12 cellular contexts compared by ENCODE assay signal in the genomic region with DNA sequence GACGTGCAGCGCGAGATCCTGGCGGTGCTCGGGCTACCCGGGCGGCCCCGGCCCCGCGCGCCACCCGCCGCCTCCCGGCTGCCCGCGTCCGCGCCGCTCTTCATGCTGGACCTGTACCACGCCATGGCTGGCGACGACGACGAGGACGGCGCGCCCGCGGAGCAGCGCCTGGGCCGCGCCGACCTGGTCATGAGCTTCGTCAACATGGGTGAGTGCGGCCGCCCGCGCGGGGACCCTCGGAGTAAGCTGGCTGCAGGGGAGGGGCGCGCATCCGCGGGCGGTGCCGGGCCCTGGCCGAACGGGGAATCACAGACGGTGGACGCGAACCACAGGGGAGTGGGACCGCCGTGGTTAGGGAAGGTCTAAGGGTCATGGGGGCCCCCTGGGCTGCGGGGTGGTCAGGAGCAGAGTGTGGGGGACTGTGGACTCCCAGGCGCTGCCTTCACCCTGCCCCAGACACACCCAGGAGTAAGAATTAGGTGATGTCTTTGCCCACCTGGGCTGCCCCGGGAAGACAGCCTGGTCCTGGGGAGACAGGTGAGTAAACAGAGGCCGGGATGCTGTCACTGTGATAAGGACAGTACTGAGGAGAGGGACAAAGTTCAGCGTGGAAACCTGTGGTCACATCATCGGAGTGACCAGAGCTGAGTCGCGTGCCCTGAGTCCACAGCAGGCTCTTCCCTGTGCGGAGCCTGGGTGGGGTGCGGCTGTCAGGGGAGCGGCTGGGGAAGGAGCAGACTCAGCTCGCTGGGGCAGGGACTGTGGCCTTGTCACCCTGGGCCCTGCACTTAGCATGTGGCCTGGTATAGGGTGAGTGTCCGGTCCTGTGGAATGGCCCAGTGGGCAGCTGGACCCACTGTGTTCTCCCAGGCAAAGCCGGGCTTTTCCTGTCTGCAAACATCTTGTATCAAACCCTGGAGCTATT. TPM values are rescaled to one million over a fixed set of nuclear protein-coding genes. Genes with fewer than 3 reads are reported as not detected.
DNase-seq lines count a peak whose midpoint lies in the region; ATAC-seq, FAIRE-seq and TF ChIP-seq lines count a peak whose summit lies in the region.
"Not testable (repeated sequence)": the region's sequence is repeated elsewhere in the genome, so short reads cannot be mapped to it uniquely, and the experiment has no call there.
"Had no signal": no experiment of that assay in that cellular context is flagged by ENCODE, and none has a peak within 500 bp of the region (broad histone marks: within the 10 kb centered on the region; RNA-seq: fewer than 3 reads in every experiment).

No MANE protein-coding gene starts in this region.

- not testable (repeated sequence) for H4K20me1 ChIP-seq in H1 (replicated peaks in 1 of 2; ENCODE audit: control insufficient read depth in 1 of 2, insufficient read depth in 2 of 2, low read length in 2 of 2)

- H4K5ac ChIP-seq in H1 (ENCODE audit: insufficient read length, low read depth, low read length) = not testable (repeated sequence)

- not testable (repeated sequence) for H2BK15ac ChIP-seq in H1 (ENCODE audit: low read length)

- H2BK120ac ChIP-seq in H1 (replicated peaks; ENCODE audit: low read depth, low read length); trophoblast cell (ENCODE audit: insufficient read depth, low read length, poor library complexity): not testable (repeated sequence)

- not testable (repeated sequence) for H3K4me3 ChIP-seq in CD8-positive, alpha-beta memory T cell (ENCODE audit: low read length); trophoblast cell (ENCODE audit: low read depth, low read length)
- H3K4me3 ChIP-seq in HUES64 (ENCODE audit: low read length) (peak overlapping the region; percentile 50), H1 (ENCODE audit: extremely low read depth in 1 of 4, insufficient read depth in 2 of 4, low read depth in 3 of 4, low read length in 4 of 4) (peak overlapping the region in 2 of 4 experiments; percentile 43 to 61; a peak in 4 of 8 replicates), thyroid gland (replicated peaks in 1 of 3) (peak overlapping the region in 2 of 3 donors; percentile 13 to 37)

- not testable (repeated sequence) for H3K9ac ChIP-seq in HUES64 (ENCODE audit: low read depth, low read length); H1 (replicated peaks in 1 of 4; ENCODE audit: extremely low read depth in 1 of 4, low read depth in 3 of 4, low read length in 3 of 4); trophoblast cell (ENCODE audit: low read length)

- H3K23ac ChIP-seq in H1 (ENCODE audit: insufficient read length); trophoblast cell (ENCODE audit: low read length): not testable (repeated sequence)

- not testable (repeated sequence) for H2AFZ ChIP-seq in H1 (ENCODE audit: low read length); trophoblast cell (ENCODE audit: insufficient read depth, low read length, poor library complexity)

- H3K36me3 Mint-ChIP-seq in CD8-positive, alpha-beta memory T cell; WTC11; activated naive CD4-positive, alpha-beta T cell treated with anti-CD3 and anti-CD28 coated beads for 36 hours (ENCODE audit: low read depth); memory B cell: not testable (repeated sequence)

- H3K79me1 ChIP-seq in H1 (ENCODE audit: low read depth, low read length); trophoblast cell (ENCODE audit: low read length): not testable (repeated sequence)

- peak overlapping the region; percentile 66 to 88 (median 71) for H3K4me3 Mint-ChIP-seq in CD8-positive, alpha-beta memory T cell
- H3K4me3 Mint-ChIP-seq in WTC11 = peak overlapping the region; percentile 57
- H3K4me3 Mint-ChIP-seq in activated naive CD4-positive, alpha-beta T cell treated with anti-CD3 and anti-CD28 coated beads for 36 hours = peak overlapping the region; percentile 59
- peak overlapping the region; percentile 71 for H3K4me3 Mint-ChIP-seq in memory B cell

- TF ChIP-seq RAD21 in H1 (IDR thresholded peaks at IDR 0.05 in 1 of 2, conservative IDR thresholded peaks at IDR 0.05 in 1 of 2; ENCODE audit: low read depth in 2 of 2, low read length in 2 of 2) = not testable (repeated sequence)

- H2BK20ac ChIP-seq in H1 (ENCODE audit: low read length) = not testable (repeated sequence)

- not testable (repeated sequence) for H3K14ac ChIP-seq in H1 (ENCODE audit: insufficient read length); trophoblast cell (ENCODE audit: low read length)

- not testable (repeated sequence) for H2BK5ac ChIP-seq in H1 (ENCODE audit: low read depth, low read length); trophoblast cell (ENCODE audit: low read depth, low read length, poor library complexity)

- peaks cover 8 to 25% of the 10 kb centered on the region in 2 donors for H3K27me3 Mint-ChIP-seq in CD8-positive, alpha-beta memory T cell
- peaks cover 55% of the 10 kb centered on the region for H3K27me3 Mint-ChIP-seq in WTC11 (ENCODE audit: low read depth)
- peaks cover 29% of the 10 kb centered on the region for H3K27me3 Mint-ChIP-seq in activated naive CD4-positive, alpha-beta T cell treated with anti-CD3 and anti-CD28 coated beads for 36 hours (ENCODE audit: low read depth)
- H3K27me3 Mint-ChIP-seq in memory B cell = not testable (repeated sequence)

- not testable (repeated sequence) for H4K8ac ChIP-seq in H1 (ENCODE audit: extremely low read depth, insufficient read depth, low read length); trophoblast cell (ENCODE audit: low read depth, low read length)

- peak overlapping the region in 1 of 8 donors; percentile 50 for H3K27ac Mint-ChIP-seq in CD8-positive, alpha-beta memory T cell
- H3K27ac Mint-ChIP-seq in WTC11; activated naive CD4-positive, alpha-beta T cell treated with anti-CD3 and anti-CD28 coated beads for 36 hours; memory B cell: not testable (repeated sequence)

- H3K27ac ChIP-seq in CD8-positive, alpha-beta memory T cell (ENCODE audit: low read depth, low read length); HUES64 (ENCODE audit: low read depth, low read length); H1 (ENCODE audit: low read depth, low read length); trophoblast cell (ENCODE audit: low read depth, low read length): not testable (repeated sequence)
- H3K27ac ChIP-seq in thyroid gland = peak overlapping the region in 2 of 3 donors; percentile 15 to 50

- intact Hi-C loops in activated naive CD4-positive, alpha-beta T cell treated with anti-CD3 and anti-CD28 coated beads for 36 hours (cut with micrococcal nuclease); thyroid gland (cut with DNase I): not testable (repeated sequence)

- H3K4me2 ChIP-seq in H1 (ENCODE audit: insufficient read depth in 1 of 2, low read depth in 2 of 2, low read length in 2 of 2) (peak overlapping the region; percentile 54 to 63; a peak in 3 of 4 replicates), trophoblast cell (ENCODE audit: low read length) (peak overlapping the region; percentile 93)

- TF ChIP-seq CTCF in WTC11 (IDR thresholded peaks at IDR 0.05); H1 (IDR thresholded peaks at IDR 0.05; ENCODE audit: control extremely low read depth in 1 of 3, insufficient read depth in 1 of 3, low read depth in 1 of 3, low read length in 3 of 3); thyroid gland (IDR thresholded peaks at IDR 0.05): not testable (repeated sequence)

- TF ChIP-seq EP300 in H1 (IDR thresholded peaks at IDR 0.05; ENCODE audit: borderline replicate concordance in 1 of 2, low read depth in 2 of 2, low read length in 2 of 2) = not testable (repeated sequence)

- H3K79me2 ChIP-seq in H1 (ENCODE audit: control insufficient read depth in 1 of 2, insufficient read depth in 2 of 2, low read length in 2 of 2); trophoblast cell (ENCODE audit: control insufficient read depth, insufficient read depth, low read length, poor library complexity): not testable (repeated sequence)

- H3K4me1 Mint-ChIP-seq in CD8-positive, alpha-beta memory T cell = peaks cover 0 to 10% (median 9%) of the 10 kb centered on the region in 3 donors
- peaks cover 13% of the 10 kb centered on the region for H3K4me1 Mint-ChIP-seq in WTC11
- H3K4me1 Mint-ChIP-seq in activated naive CD4-positive, alpha-beta T cell treated with anti-CD3 and anti-CD28 coated beads for 36 hours (ENCODE audit: low read depth); memory B cell: not testable (repeated sequence)

- not testable (repeated sequence) for FAIRE-seq in H1 (lab: Jason Lieb, UNC)

- 23% methylated on average over 67 of the region's 67 CpGs for WGBS in HUES64
- WGBS in H1 (ENCODE audit: extremely low coverage in 1 of 2, insufficient coverage in 1 of 2, insufficient read length in 1 of 2, insufficient replicate concordance in 2 of 2, low coverage in 1 of 2, low lambda C conversion rate in 2 of 2, missing lambda C conversion rate in 1 of 2), 2 experiments = 73% methylated on average over 21 of the region's 67 CpGs; no CpG with 5 or more reads in 1 of the 2 experiments
- no CpG with 5 or more reads among the region's 67 CpGs for WGBS in trophoblast cell (ENCODE audit: extremely low coverage, insufficient coverage, insufficient read length)
- WGBS in thyroid gland, 2 donors = 42 to 53% methylated on average over 17 to 24 of the region's 67 CpGs

- POLR2A ChIA-PET in CD8-positive, alpha-beta memory T cell (lab: Charles Lee) = not testable (repeated sequence)
- POLR2A ChIA-PET in WTC11 (lab: Charles Lee) = interaction anchor here (1.6 kb wide), 1 partner anchor 36 kb away, joined by 4 read pairs; no protein-coding TSS in a partner anchor
- POLR2A ChIA-PET in H1 (lab: Charles Lee; ENCODE audit: partially characterized antibody) = interaction anchor here (2.3 to 2.5 kb wide), 2 partner anchors 9 to 16 kb away, joined by 6 to 8 read pairs; no protein-coding TSS in a partner anchor

- not testable (repeated sequence) for H3K4ac ChIP-seq in H1 (replicated peaks; ENCODE audit: insufficient read length, low read depth, low read length); trophoblast cell (ENCODE audit: low read depth, low read length)

- H3K27me3 ChIP-seq in CD8-positive, alpha-beta memory T cell (ENCODE audit: insufficient read depth, low read length, poor library complexity, severe bottlenecking) = peaks cover 18% of the 10 kb centered on the region
- peaks cover 69% of the 10 kb centered on the region for H3K27me3 ChIP-seq in HUES64 (ENCODE audit: insufficient read depth, low read length)
- peaks cover 18 to 49% (median 43%) of the 10 kb centered on the region in 4 experiments for H3K27me3 ChIP-seq in H1 (replicated peaks in 1 of 4; ENCODE audit: control insufficient read depth in 3 of 4, extremely low read depth in 1 of 4, insufficient read depth in 3 of 4, low read length in 3 of 4)
- peaks cover 33% of the 10 kb centered on the region for H3K27me3 ChIP-seq in trophoblast cell (ENCODE audit: insufficient read depth, low read length)
- not testable (repeated sequence) for H3K27me3 ChIP-seq in thyroid gland

- H3K9me3 ChIP-seq in CD8-positive, alpha-beta memory T cell (ENCODE audit: low read length); HUES64 (ENCODE audit: insufficient read depth, low read depth, low read length); H1 (ENCODE audit: insufficient read depth in 2 of 2, low read depth in 1 of 2, low read length in 1 of 2); trophoblast cell (ENCODE audit: insufficient read depth, low read depth, low read length); thyroid gland: not testable (repeated sequence)

- H4K91ac ChIP-seq in H1 (replicated peaks; ENCODE audit: insufficient read length, low read length); trophoblast cell (ENCODE audit: low read depth, low read length): not testable (repeated sequence)

- H3K4me1 ChIP-seq in CD8-positive, alpha-beta memory T cell (ENCODE audit: insufficient read depth, low read length); HUES64 (ENCODE audit: insufficient read depth, low read length); H1 (replicated peaks in 1 of 4; ENCODE audit: control insufficient read depth in 3 of 4, insufficient read depth in 4 of 4, low read length in 3 of 4): not testable (repeated sequence)
- H3K4me1 ChIP-seq in trophoblast cell (ENCODE audit: control insufficient read depth in 1 of 2, insufficient read depth in 2 of 2, low read length in 2 of 2) (peaks cover 7 to 11% of the 10 kb centered on the region in 2 experiments), thyroid gland (peaks cover 0 to 26% of the 10 kb centered on the region in 2 donors)

- DNase-seq in CD8-positive, alpha-beta memory T cell; WTC11 (ENCODE audit: low spot score); activated naive CD4-positive, alpha-beta T cell treated with anti-CD3 and anti-CD28 coated beads for 36 hours; H1 (ENCODE audit: low read depth in 1 of 2, low spot score in 2 of 2); memory B cell (ENCODE audit: low spot score in 2 of 2); trophoblast cell; thyroid gland: not testable (repeated sequence)

- H2BK12ac ChIP-seq in H1 (ENCODE audit: low read depth, low read length); trophoblast cell (ENCODE audit: low read length): not testable (repeated sequence)

- not testable (repeated sequence) for TF ChIP-seq POLR2A in H1 (IDR thresholded peaks at IDR 0.05; ENCODE audit: control extremely low read depth in 1 of 2, low read depth in 2 of 2, low read length in 2 of 2); thyroid gland (IDR thresholded peaks at IDR 0.05)

- not testable (repeated sequence) for H3K18ac ChIP-seq in H1 (ENCODE audit: extremely low read depth, low read length); trophoblast cell (ENCODE audit: low read length)

- H3K23me2 ChIP-seq in H1 (ENCODE audit: low read depth, low read length) = not testable (repeated sequence)

- not testable (repeated sequence) for H2AK5ac ChIP-seq in H1 (ENCODE audit: low read depth, low read length); trophoblast cell (ENCODE audit: low read length)

- ATAC-seq in WTC11 = peak; percentile 5
- ATAC-seq in memory B cell (ENCODE audit: low read depth) = not testable (repeated sequence)

- not testable (repeated sequence) for H4K12ac ChIP-seq in trophoblast cell (ENCODE audit: low read depth, low read length)

- CTCF ChIA-PET in CD8-positive, alpha-beta memory T cell (lab: Charles Lee) = not testable (repeated sequence)
- CTCF ChIA-PET in WTC11 (lab: Charles Lee) = interaction anchor here (0.6 to 6.1 kb wide), 6 partner anchors 13 to 394 kb away, joined by 3 to 38 read pairs (median 4); no protein-coding TSS in a partner anchor
- CTCF ChIA-PET in activated naive CD4-positive, alpha-beta T cell treated with anti-CD3 and anti-CD28 coated beads for 36 hours (lab: Charles Lee) = interaction anchor here (0.7 to 1.0 kb wide), 2 partner anchors 46 to 47 kb away, joined by 3 to 4 read pairs; no protein-coding TSS in a partner anchor
- CTCF ChIA-PET in H1 (lab: Charles Lee; ENCODE audit: partially characterized antibody) = interaction anchor here (1.1 to 3.7 kb wide), 3 partner anchors 46 to 64 kb away, joined by 3 to 25 read pairs (median 11); no protein-coding TSS in a partner anchor

- not testable (repeated sequence) for H3K9me3 Mint-ChIP-seq in CD8-positive, alpha-beta memory T cell; WTC11; activated naive CD4-positive, alpha-beta T cell treated with anti-CD3 and anti-CD28 coated beads for 36 hours; memory B cell

- H3K36me3 ChIP-seq in CD8-positive, alpha-beta memory T cell (ENCODE audit: insufficient read depth, low read length); HUES64 (ENCODE audit: insufficient read depth, low read length); H1 (ENCODE audit: control insufficient read depth in 2 of 4, insufficient read depth in 4 of 4, low read length in 3 of 4); trophoblast cell (ENCODE audit: control insufficient read depth in 1 of 2, insufficient read depth in 2 of 2, low read length in 2 of 2); thyroid gland: not testable (repeated sequence)

- H3K56ac ChIP-seq in H1 (replicated peaks; ENCODE audit: insufficient read length, low read depth, low read length) = not testable (repeated sequence)

RNA-seq across cellular contexts. Expression of a gene that starts 0.9 kb away (rescaled TPM):
- total RNA-seq in CD8-positive, alpha-beta memory T cell = under 1 TPM in 1 of 2 experiments, not detected in 1; 0.18 TPM
- polyA plus RNA-seq in CD8-positive, alpha-beta memory T cell = not detected
- polyA plus RNA-seq in HUES64 (2013, experiment 1 of 2) = not detected
- polyA plus RNA-seq in HUES64 (2013, experiment 2 of 2) = not detected
- total RNA-seq in WTC11 (2021) = 0.94 to 1.2 TPM (median 1.0 TPM) in 3 replicates
- not detected for total RNA-seq in activated naive CD4-positive, alpha-beta T cell treated with anti-CD3 and anti-CD28 coated beads for 36 hours
- 0.43 and 0.63 TPM in 2 replicates for total RNA-seq in H1 (2021; fragmentation: NEBNext Ultra II Directional; extraction: Animal tissue kit (Norgen Biotek cat#: 25700))
- polyA plus RNA-seq in H1 (2011; rRNA removed) = 0.38 and 0.41 TPM in 2 replicates
- 0.50 TPM for polyA plus RNA-seq in H1 (2011; cell fraction: cytosol; rRNA removed)
- polyA plus RNA-seq in H1 (2011; cell fraction: nucleus; rRNA removed) = 0.47 TPM
- 0.24 to 0.32 TPM (median 0.31 TPM) in 3 of 4 replicates, not detected in the other for polyA plus RNA-seq in H1 (2012, experiment 1 of 2)
- not detected for polyA plus RNA-seq in H1 (2012, experiment 2 of 2)
- 0.16 TPM for polyA plus RNA-seq in H1 (2013, experiment 1 of 2)
- polyA plus RNA-seq in H1 (2013, experiment 2 of 2) = 0.09 TPM
- polyA minus RNA-seq in H1 (2011; rRNA and poly(A)+ RNA removed) = 0.09 and 0.22 TPM in 2 replicates
- polyA minus RNA-seq in H1 (2011; cell fraction: cytosol; rRNA and poly(A)+ RNA removed) = not detected
- polyA minus RNA-seq in H1 (2011; cell fraction: nucleus; rRNA and poly(A)+ RNA removed) = 0.40 TPM
- not detected in 2 replicates for polyA plus RNA-seq in trophoblast cell (2013)
- 100 to 1,000 TPM in 3 of 4 donors, 10 to 100 TPM in 1; 58.5 to 386 (median 270) TPM for total RNA-seq in thyroid gland
- total RNA-seq: H4, MCF 10A, SJSA1 had no signal
- polyA plus RNA-seq: esophagus had no signal

Comparison
In these comparisons a context has a peak if more than half of its experiments do, and no peak if none do; other contexts are left out.
1. RNA of a gene that starts 0.9 kb away (total RNA-seq): 58.5 to 386 TPM in thyroid gland; 0.94 to 1.2 TPM in WTC11, 0.43 to 0.63 TPM in H1, 0.18 TPM in CD8-positive, alpha-beta memory T cell and not detected in activated naive CD4-positive, alpha-beta T cell treated with anti-CD3 and anti-CD28 coated beads for 36 hours; every median in the first group is over 10 times any median in the second.
2. Peak in every context shown above with its lines, with median percentiles within 50 percentile points of each other: H3K4me3 Mint-ChIP-seq.